In the genomic region with DNA sequence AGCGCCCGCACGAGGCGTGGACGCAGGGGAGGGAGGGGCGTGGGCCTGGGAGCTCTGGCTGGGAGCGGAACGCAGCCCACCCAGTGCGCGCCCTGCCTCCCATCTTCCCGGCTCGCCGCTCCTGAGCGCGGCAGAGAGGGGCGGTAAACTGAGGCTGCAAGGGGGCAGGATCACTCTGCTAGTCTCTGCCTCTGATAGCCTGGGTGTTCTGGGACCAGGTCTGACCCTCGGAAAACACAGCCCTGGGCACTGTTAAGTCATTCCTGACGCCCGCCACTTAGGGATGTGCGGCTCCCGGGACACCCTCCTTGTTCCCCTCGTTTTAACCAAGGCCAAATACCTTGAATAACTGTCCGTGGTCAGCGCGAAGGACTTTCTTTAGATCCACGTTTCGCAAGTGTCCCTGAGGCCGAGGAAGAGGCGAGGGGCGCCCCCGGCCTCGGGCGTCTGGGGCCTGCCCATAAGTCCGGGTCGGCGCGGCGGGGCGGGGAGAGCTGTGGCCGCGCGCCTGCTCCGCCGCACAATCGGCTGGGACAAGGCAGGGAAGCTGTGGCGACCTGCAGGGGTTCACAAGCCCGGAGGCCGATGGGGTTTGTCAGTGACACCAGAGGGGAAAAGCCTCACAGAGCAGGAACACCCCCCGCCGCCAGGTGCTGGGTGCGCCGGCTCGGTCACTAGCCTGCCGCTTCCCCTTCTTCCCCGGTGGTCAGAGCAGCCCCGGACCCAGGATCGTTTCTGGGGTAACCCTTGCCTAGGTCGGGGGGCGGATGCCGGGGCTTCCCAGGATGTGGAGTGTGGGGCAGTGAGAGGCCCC, we compare ENCODE assay signal across 9 cellular contexts. TPM values are rescaled to one million over a fixed set of nuclear protein-coding genes. Genes with fewer than 3 reads are reported as not detected.
DNase-seq lines count a peak whose midpoint lies in the region; ATAC-seq and TF ChIP-seq lines count a peak whose summit lies in the region.
"Had no signal": no experiment of that assay in that cellular context is flagged by ENCODE, and none has a peak within 500 bp of the region (broad histone marks: within the 10 kb centered on the region; RNA-seq: fewer than 3 reads in every experiment).

No MANE protein-coding gene starts in this region.

- POLR2A ChIA-PET in activated CD4-positive, alpha-beta memory T cell treated with anti-CD3 and anti-CD28 coated beads for 36 hours (lab: Charles Lee) = no interaction called here

- intact Hi-C loops in activated CD4-positive, alpha-beta memory T cell treated with anti-CD3 and anti-CD28 coated beads for 36 hours (cut with micrococcal nuclease) = loop anchor here (5.0 to 10.0 kb wide), 4 partner anchors 62 to 200 kb away; partner anchors contain the start of genes NUSAP1, OIP5, RTF1 and TYRO3

- H3K4me1 Mint-ChIP-seq in activated CD4-positive, alpha-beta memory T cell treated with anti-CD3 and anti-CD28 coated beads for 36 hours (ENCODE audit: low read depth) = peaks cover 26% of the 10 kb centered on the region

- no peak for ATAC-seq in GM19324 (IDR thresholded peaks at IDR 0.05; ENCODE audit: low FRiP score, unreplicated experiment)

- H3K4me3 ChIP-seq in GM12875 (ENCODE audit: low read depth, low read length) = peak overlapping the region; percentile 36

- H3K27me3 Mint-ChIP-seq in activated CD4-positive, alpha-beta memory T cell treated with anti-CD3 and anti-CD28 coated beads for 36 hours = peaks cover 42% of the 10 kb centered on the region

- H3K36me3 Mint-ChIP-seq in activated CD4-positive, alpha-beta memory T cell treated with anti-CD3 and anti-CD28 coated beads for 36 hours = peaks cover 3% of the 10 kb centered on the region

- H3K9me3 Mint-ChIP-seq in activated CD4-positive, alpha-beta memory T cell treated with anti-CD3 and anti-CD28 coated beads for 36 hours = peaks cover 2% of the 10 kb centered on the region

- H3K4me3 Mint-ChIP-seq in activated CD4-positive, alpha-beta memory T cell treated with anti-CD3 and anti-CD28 coated beads for 36 hours = peak overlapping the region; percentile 50

- CTCF ChIA-PET in activated CD4-positive, alpha-beta memory T cell treated with anti-CD3 and anti-CD28 coated beads for 36 hours (lab: Charles Lee) = no interaction called here

- H3K27ac Mint-ChIP-seq in activated CD4-positive, alpha-beta memory T cell treated with anti-CD3 and anti-CD28 coated beads for 36 hours = no peak overlapping the region

- DNase-seq in activated CD4-positive, alpha-beta memory T cell treated with anti-CD3 and anti-CD28 coated beads for 36 hours = peak; percentile 50
- DNase-seq in germinal center (ENCODE audit: low spot score) (peak; percentile 61), NCI-H524 treated with DMSO at 0.1 percent for 48 hours (lab: John Stamatoyannopoulos, UW) (no peak), kidney glomerular epithelial cell (lab: John Stamatoyannopoulos, UW) (no peak), GF-D8 (lab: John Stamatoyannopoulos, UW) (no peak)
- DNase-seq in stimulated activated CD4-positive, alpha-beta T cell treated with anti-CD3 and anti-CD28 coated beads, Interleukin-15, amount 100 ng/mL, for 24 hours = peak; percentile 60
- DNase-seq: HCEC 1CT had no signal

- TF ChIP-seq CTCF in GM12875 (IDR thresholded peaks at IDR 0.05; ENCODE audit: borderline replicate concordance, insufficient read depth, low read depth, low read length) = 0 out of 2 replicates have a peak, but pooled peaks have one; percentile 22

RNA-seq across cellular contexts. Expression of gene ITPKA, which starts 1.5 kb away (rescaled TPM):
- total RNA-seq in activated CD4-positive, alpha-beta memory T cell treated with anti-CD3 and anti-CD28 coated beads for 36 hours = 1 to 10 TPM; 3.5 to 4.7 TPM

RNA-seq across cellular contexts. Expression of gene LTK, which starts 18.5 kb away (rescaled TPM):
- total RNA-seq in activated CD4-positive, alpha-beta memory T cell treated with anti-CD3 and anti-CD28 coated beads for 36 hours = under 1 TPM; 0.29 to 0.34 TPM

RNA-seq across cellular contexts. Expression of gene RPAP1, which starts 48.9 kb away (rescaled TPM):
- total RNA-seq in activated CD4-positive, alpha-beta memory T cell treated with anti-CD3 and anti-CD28 coated beads for 36 hours = 10 to 100 TPM; 45.0 to 49.9 TPM

Comparison
In these comparisons a context has a peak if more than half of its experiments do, and no peak if none do; other contexts are left out.
1. DNase-seq: peak in activated CD4-positive, alpha-beta memory T cell treated with anti-CD3 and anti-CD28 coated beads for 36 hours (single experiment), germinal center (single experiment) and stimulated activated CD4-positive, alpha-beta T cell treated with anti-CD3 and anti-CD28 coated beads, Interleukin-15, amount 100 ng/mL, for 24 hours (single experiment); none in NCI-H524 treated with DMSO at 0.1 percent for 48 hours (single experiment), kidney glomerular epithelial cell (single experiment) and GF-D8 (single experiment).